In genomic region chr17:1785925-1786324, GRCh38 we compare ENCODE assay signal across 11 cellular contexts. TPM values are rescaled to one million over a fixed set of nuclear protein-coding genes. Genes with fewer than 3 reads are reported as not detected.
DNase-seq lines count a peak whose midpoint lies in the region; ATAC-seq and TF ChIP-seq lines count a peak whose summit lies in the region.
"Had no signal": no experiment of that assay in that cellular context is flagged by ENCODE, and none has a peak within 500 bp of the region (broad histone marks: within the 10 kb centered on the region; RNA-seq: fewer than 3 reads in every experiment).

No MANE protein-coding gene starts in this region.

- H3K36me3 Mint-ChIP-seq in CD14-positive monocyte: peaks cover 27 to 41% of the 10 kb centered on the region in 2 donors

- H3K9me3 ChIP-seq in adrenal gland (replicated peaks in 1 of 3) (no peaks in the 10 kb centered on the region), hepatocyte (ENCODE audit: low read depth) (no peaks in the 10 kb centered on the region), osteoblast (ENCODE audit: low read depth, low read length) (no peaks in the 10 kb centered on the region)

- H3K79me2 ChIP-seq in hepatocyte (no peaks in the 10 kb centered on the region), osteoblast (ENCODE audit: insufficient read depth, low read length) (no peaks in the 10 kb centered on the region)

- TF ChIP-seq CTCF in CD14-positive monocyte (IDR thresholded peaks at IDR 0.05) (no peak), adrenal gland (IDR thresholded peaks at IDR 0.05) (no peak), hepatocyte (IDR thresholded peaks at IDR 0.05; ENCODE audit: poor library complexity) (no peak), osteoblast (IDR thresholded peaks at IDR 0.05; ENCODE audit: extremely low read depth, low read depth, low read length) (no peak), foreskin keratinocyte (conservative IDR thresholded peaks at IDR 0.05) (no peak)

- peak overlapping the region in 5 of 7 donors; percentile 6 to 76 (median 38) for H3K27ac Mint-ChIP-seq in CD14-positive monocyte
- H3K27ac Mint-ChIP-seq: activated CD8-positive, alpha-beta memory T cell treated with anti-CD3 and anti-CD28 coated beads, Interleukin-2, amount 10 ng/mL, durations not matched to agents 7 days and 5 days had no signal

- peaks cover 30% of the 10 kb centered on the region for H3K4me1 Mint-ChIP-seq in CD14-positive monocyte

- no peaks in the 10 kb centered on the region for H3K9me3 Mint-ChIP-seq in CD14-positive monocyte
- H3K9me3 Mint-ChIP-seq: effector memory CD8-positive, alpha-beta T cell had no signal

- H3K27me3 ChIP-seq in adrenal gland (no peaks in the 10 kb centered on the region), hepatocyte (no peaks in the 10 kb centered on the region), osteoblast (ENCODE audit: insufficient read depth, low read length) (no peaks in the 10 kb centered on the region), foreskin keratinocyte (no peaks in the 10 kb centered on the region)

- H3K36me3 ChIP-seq in adrenal gland (replicated peaks in 1 of 2) (peaks cover 0 to 4% of the 10 kb centered on the region in 2 donors), hepatocyte (replicated peaks; ENCODE audit: insufficient read depth, low read depth) (no peaks in the 10 kb centered on the region), osteoblast (ENCODE audit: insufficient read depth, low read length) (peaks cover 11% of the 10 kb centered on the region)

- H3K4me3 ChIP-seq in adrenal gland (no peak overlapping the region), hepatocyte (no peak overlapping the region), skin epidermis (no peak overlapping the region), osteoblast (ENCODE audit: insufficient read depth, low read length) (no peak overlapping the region)

- WGBS in adrenal gland, 4 donors: 68 to 79% (median 73%) methylated on average over 4 of the region's 4 CpGs
- WGBS in hepatocyte (ENCODE audit: low lambda C conversion rate, missing lambda C conversion rate): 94% methylated on average over 4 of the region's 4 CpGs

- DNase-seq in CD14-positive monocyte (ENCODE audit: low spot score) (no peak), adrenal gland (peak in 2 of 7 donors; percentile 41 to 53), hepatocyte (ENCODE audit: low spot score) (no peak), DMS114 treated with DMSO at 0.1 percent for 48 hours (lab: John Stamatoyannopoulos, UW; ENCODE audit: unreplicated experiment) (no peak), DMS153 (lab: John Stamatoyannopoulos, UW) (no peak), osteoblast (ENCODE audit: insufficient read length, low spot score, missing footprints) (no peak), foreskin keratinocyte (no peak)
- DNase-seq: activated CD8-positive, alpha-beta memory T cell treated with anti-CD3 and anti-CD28 coated beads, Interleukin-2, amount 10 ng/mL, durations not matched to agents 7 days and 5 days; effector memory CD8-positive, alpha-beta T cell; T-helper 2 cell had no signal

- peaks cover 0 to 5% (median 1%) of the 10 kb centered on the region in 3 donors for H3K27me3 Mint-ChIP-seq in CD14-positive monocyte (ENCODE audit: low read depth in 3 of 3)
- H3K27me3 Mint-ChIP-seq: activated CD8-positive, alpha-beta memory T cell treated with anti-CD3 and anti-CD28 coated beads, Interleukin-2, amount 10 ng/mL, durations not matched to agents 7 days and 5 days; effector memory CD8-positive, alpha-beta T cell had no signal

- H3K27ac ChIP-seq in adrenal gland: peak overlapping the region in 4 of 5 donors; percentile 60 to 92 (median 88)
- H3K27ac ChIP-seq in hepatocyte: peak overlapping the region; percentile 89
- peak overlapping the region in 12 of 21 experiments; percentile 13 to 80 (median 74) for H3K27ac ChIP-seq in skin epidermis
- no peak overlapping the region for H3K27ac ChIP-seq in osteoblast (ENCODE audit: low read depth, low read length)
- no peak overlapping the region for H3K27ac ChIP-seq in foreskin keratinocyte

- H2AFZ ChIP-seq in hepatocyte (no peak overlapping the region), osteoblast (ENCODE audit: low read length) (no peak overlapping the region)

- H4K20me1 ChIP-seq in hepatocyte (ENCODE audit: insufficient read depth, poor library complexity, severe bottlenecking) (no peaks in the 10 kb centered on the region), osteoblast (ENCODE audit: insufficient read depth, low read length) (no peaks in the 10 kb centered on the region)

- H3K4me3 Mint-ChIP-seq in CD14-positive monocyte: no peak overlapping the region
- H3K4me3 Mint-ChIP-seq: activated CD8-positive, alpha-beta memory T cell treated with anti-CD3 and anti-CD28 coated beads, Interleukin-2, amount 10 ng/mL, durations not matched to agents 7 days and 5 days; effector memory CD8-positive, alpha-beta T cell had no signal

- intact Hi-C loops in CD14-positive monocyte (cut with micrococcal nuclease): loop anchor here in 1 of 2 donors (10.0 kb wide), 1 partner anchor 111 kb away; no protein-coding TSS in a partner anchor
- intact Hi-C loops in adrenal gland (cut with DNase I): no loop called here

- H3K4me2 ChIP-seq in hepatocyte (no peak overlapping the region), osteoblast (ENCODE audit: insufficient read depth, low read length) (no peak overlapping the region)

- no peak for ATAC-seq in foreskin keratinocyte
- ATAC-seq: activated CD8-positive, alpha-beta memory T cell treated with anti-CD3 and anti-CD28 coated beads, Interleukin-2, amount 10 ng/mL, durations not matched to agents 7 days and 5 days; effector memory CD8-positive, alpha-beta T cell had no signal

- H3K4me1 ChIP-seq in adrenal gland (replicated peaks in 1 of 2) (peaks cover 25 to 55% of the 10 kb centered on the region in 2 donors), hepatocyte (ENCODE audit: insufficient read depth) (peaks cover 26% of the 10 kb centered on the region), osteoblast (ENCODE audit: insufficient read depth, low read length) (peaks cover 39% of the 10 kb centered on the region), foreskin keratinocyte (peaks cover 17% of the 10 kb centered on the region)

- TF ChIP-seq POLR2A in adrenal gland (IDR thresholded peaks at IDR 0.05): no peak

- H3K9me2 ChIP-seq in hepatocyte (replicated peaks; ENCODE audit: insufficient read depth): no peaks in the 10 kb centered on the region

RNA-seq across cellular contexts. Expression of gene SERPINF1, which starts 24.1 kb away (rescaled TPM):
- polyA plus RNA-seq in CD14-positive monocyte (1 to 10 TPM; 8.0 to 9.9 TPM), adrenal gland (100 to 1,000 TPM in 2 of 3 donors, 10 to 100 TPM in 1; 70.4 to 310 (median 121) TPM), hepatocyte (739 and 774 TPM in 2 replicates), foreskin keratinocyte (7.7 and 8.5 TPM in 2 replicates)
- total RNA-seq in adrenal gland (100 to 1,000 TPM in 5 of 8 donors, 10 to 100 TPM in 3; 72.8 to 290 (median 120) TPM), hepatocyte (1,201 and 1,404 TPM in 2 replicates), osteoblast (309 and 314 TPM in 2 replicates), foreskin keratinocyte (6.8 and 7.4 TPM in 2 replicates)

RNA-seq across cellular contexts. Expression of gene SERPINF2, which starts 43.3 kb away (rescaled TPM):
- under 1 TPM; 0.75 to 0.79 TPM for polyA plus RNA-seq in CD14-positive monocyte
- total RNA-seq in adrenal gland: 1 to 10 TPM; 1.3 to 3.7 (median 2.4) TPM
- 1 to 10 TPM in 2 of 3 donors, under 1 TPM in 1; 0.59 to 6.4 (median 5.2) TPM for polyA plus RNA-seq in adrenal gland
- total RNA-seq in hepatocyte: 127 and 140 TPM in 2 replicates
- 127 and 164 TPM in 2 replicates for polyA plus RNA-seq in hepatocyte
- total RNA-seq in osteoblast: under 0.01 TPM in 1 of 2 replicates, not detected in the other
- 1.2 and 1.3 TPM in 2 replicates for total RNA-seq in foreskin keratinocyte
- 1.3 and 1.8 TPM in 2 replicates for polyA plus RNA-seq in foreskin keratinocyte

RNA-seq across cellular contexts. Expression of gene SMYD4, which starts 43.8 kb away (rescaled TPM):
- polyA plus RNA-seq in CD14-positive monocyte: 1 to 10 TPM; 3.2 to 6.1 TPM
- total RNA-seq in adrenal gland: 10 to 100 TPM; 10.2 to 20.2 (median 16.3) TPM
- 10 to 100 TPM in 1 of 3 donors, 1 to 10 TPM in 2; 5.1 to 17.9 (median 8.4) TPM for polyA plus RNA-seq in adrenal gland
- total RNA-seq in hepatocyte: 8.7 and 11.4 TPM in 2 replicates
- 8.5 and 9.5 TPM in 2 replicates for polyA plus RNA-seq in hepatocyte
- 10.1 and 10.6 TPM in 2 replicates for total RNA-seq in osteoblast
- 9.6 TPM in 2 replicates for total RNA-seq in foreskin keratinocyte
- polyA plus RNA-seq in foreskin keratinocyte: 3.0 and 3.5 TPM in 2 replicates

RNA-seq across cellular contexts. Expression of gene RPA1, which starts 43.9 kb away (rescaled TPM):
- polyA plus RNA-seq in CD14-positive monocyte (10 to 100 TPM; 23.8 to 27.4 TPM), adrenal gland (10 to 100 TPM; 12.9 to 32.8 (median 14.8) TPM), hepatocyte (32.4 and 33.6 TPM in 2 replicates), foreskin keratinocyte (43.0 and 59.6 TPM in 2 replicates)
- total RNA-seq in adrenal gland (100 to 1,000 TPM in 1 of 8 donors, 10 to 100 TPM in 7; 20.2 to 109 (median 50.3) TPM), hepatocyte (15.2 and 17.6 TPM in 2 replicates), osteoblast (14.1 and 14.8 TPM in 2 replicates), foreskin keratinocyte (44.4 and 52.9 TPM in 2 replicates)

Comparison
In these comparisons a context has a peak if more than half of its experiments do, and no peak if none do; other contexts are left out.
1. H3K27ac ChIP-seq: peak in adrenal gland (4 of 5), hepatocyte (single experiment) and skin epidermis (12 of 21); none in osteoblast (single experiment) and foreskin keratinocyte (single experiment).
2. RNA of gene SERPINF2, which starts 43.3 kb away (total RNA-seq): 127 to 140 TPM in hepatocyte; 1.3 to 3.7 TPM in adrenal gland, 1.2 to 1.3 TPM in foreskin keratinocyte and under 0.01 TPM in osteoblast; every median in the first group is over 10 times any median in the second.